Comparison of ENCODE assay signal across 9 cellular contexts in the genomic region with DNA sequence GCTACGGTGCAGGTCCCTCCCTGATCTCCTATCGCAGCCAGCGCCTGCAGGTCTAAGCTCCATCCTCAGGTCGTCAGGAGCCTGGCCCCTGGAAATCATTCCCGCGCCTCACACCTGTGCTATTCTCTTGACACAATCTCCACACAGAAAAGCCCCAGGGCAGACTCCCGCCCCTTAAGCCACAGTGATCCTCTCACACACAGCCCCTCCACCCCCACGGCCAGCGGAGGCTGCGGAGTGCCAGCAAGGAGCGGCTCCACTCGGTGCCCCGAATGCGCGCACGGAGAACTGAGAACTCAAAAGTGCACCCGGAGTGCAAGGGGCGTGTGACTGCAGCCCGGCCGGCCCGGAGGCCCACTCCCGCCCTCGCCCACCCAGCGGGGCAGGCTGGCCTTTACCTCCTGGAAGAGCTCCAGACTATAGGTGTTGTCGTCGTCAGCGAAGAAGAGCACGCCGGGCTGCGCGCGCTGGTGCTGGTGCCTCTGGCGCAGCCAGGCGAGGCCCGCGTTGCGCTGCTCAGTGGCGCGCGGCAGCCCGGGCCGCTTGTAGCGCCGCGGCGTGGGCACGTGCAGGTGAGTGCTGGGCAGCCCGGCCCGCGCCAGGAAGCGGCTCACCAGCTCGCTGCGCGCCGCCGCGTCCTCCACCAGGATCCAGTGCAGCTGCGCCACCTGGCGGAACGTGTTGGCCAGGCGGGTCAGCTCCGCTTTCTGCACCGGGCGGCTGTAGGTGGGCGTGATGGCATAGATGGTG. TPM values are rescaled to one million over a fixed set of nuclear protein-coding genes. Genes with fewer than 3 reads are reported as not detected.
DNase-seq lines count a peak whose midpoint lies in the region; ATAC-seq and TF ChIP-seq lines count a peak whose summit lies in the region.
"Had no signal": no experiment of that assay in that cellular context is flagged by ENCODE, and none has a peak within 500 bp of the region (broad histone marks: within the 10 kb centered on the region; RNA-seq: fewer than 3 reads in every experiment).

No MANE protein-coding gene starts in this region.

- peaks cover 16% of the 10 kb centered on the region for H3K4me1 Mint-ChIP-seq in activated CD8-positive, alpha-beta T cell treated with anti-CD3 and anti-CD28 coated beads for 36 hours (ENCODE audit: low read depth)

- POLR2A ChIA-PET in activated CD8-positive, alpha-beta T cell treated with anti-CD3 and anti-CD28 coated beads for 36 hours (lab: Charles Lee), result no interaction called here

- no peak overlapping the region for H3K27ac Mint-ChIP-seq in activated CD8-positive, alpha-beta T cell treated with anti-CD3 and anti-CD28 coated beads for 36 hours

- DNase-seq in NCI-H524 treated with DMSO at 0.1 percent for 48 hours (lab: John Stamatoyannopoulos, UW) (peak; percentile 38), medulla oblongata (ENCODE audit: extremely low spot score) (peak; percentile 81)
- DNase-seq in activated CD8-positive, alpha-beta T cell treated with anti-CD3 and anti-CD28 coated beads for 36 hours, result peak; percentile 92
- peak; percentile 67 for DNase-seq in effector CD8-positive, alpha-beta T cell (lab: John Stamatoyannopoulos, UW)
- DNase-seq in stimulated activated CD4-positive, alpha-beta T cell treated with anti-CD3 and anti-CD28 coated beads, TNF-alpha, amount 100 ng/mL, for 24 hours (ENCODE audit: low read depth in 3 of 3), result peak; percentile 71 to 89 (median 76)

- H4K20me1 ChIP-seq in BLaER1 treated with 17β-estradiol and CSF1 and Interleukin-3, amounts not matched to agents 10 nM and 100 nM, result no peaks in the 10 kb centered on the region

- H3K4me2 ChIP-seq in BLaER1 treated with 17β-estradiol and CSF1 and Interleukin-3, amounts not matched to agents 10 nM and 100 nM, result peak overlapping the region; percentile 64 to 87 (median 78)

- H3K9me3 Mint-ChIP-seq in activated CD8-positive, alpha-beta T cell treated with anti-CD3 and anti-CD28 coated beads for 36 hours, result no peaks in the 10 kb centered on the region

- H3K36me3 ChIP-seq in BLaER1 treated with 17β-estradiol and CSF1 and Interleukin-3, amounts not matched to agents 10 nM and 100 nM, result no peaks in the 10 kb centered on the region

- H3K27ac ChIP-seq in BLaER1 treated with 17β-estradiol and CSF1 and Interleukin-3, amounts not matched to agents 10 nM and 100 nM, result no peak overlapping the region

- CTCF ChIA-PET in activated CD8-positive, alpha-beta T cell treated with anti-CD3 and anti-CD28 coated beads for 36 hours (lab: Charles Lee), result interaction anchor here (0.5 to 4.5 kb wide), 37 partner anchors 11 to 735 kb away, joined by 3 to 42 read pairs (median 3); a partner anchor contains a TSS

- ATAC-seq in GM19328 (IDR thresholded peaks at IDR 0.05; ENCODE audit: unreplicated experiment), result peak; percentile 90
- ATAC-seq in HG03442 (IDR thresholded peaks at IDR 0.05; ENCODE audit: unreplicated experiment), result peak; percentile 92
- ATAC-seq in activated CD8-positive, alpha-beta T cell treated with anti-CD3 and anti-CD28 coated beads for 36 hours, result peak; percentile 95

- H3K27me3 Mint-ChIP-seq in activated CD8-positive, alpha-beta T cell treated with anti-CD3 and anti-CD28 coated beads for 36 hours, result peaks cover 62% of the 10 kb centered on the region

- peak; percentile 96 for TF ChIP-seq CTCF in activated CD8-positive, alpha-beta T cell treated with anti-CD3 and anti-CD28 coated beads for 36 hours (IDR thresholded peaks at IDR 0.05)

- intact Hi-C loops in activated CD8-positive, alpha-beta T cell treated with anti-CD3 and anti-CD28 coated beads for 36 hours (cut with micrococcal nuclease), result loop anchor here (5.0 kb wide), 1 partner anchor 248 kb away; no protein-coding TSS in a partner anchor

- no peaks in the 10 kb centered on the region for H3K36me3 Mint-ChIP-seq in activated CD8-positive, alpha-beta T cell treated with anti-CD3 and anti-CD28 coated beads for 36 hours (ENCODE audit: low read depth)

- peaks cover 17 to 24% (median 20%) of the 10 kb centered on the region in 11 experiments for H3K9me3 ChIP-seq in BLaER1 treated with 17β-estradiol and CSF1 and Interleukin-3, amounts not matched to agents 10 nM and 100 nM (replicated peaks in 1 of 11)

- H3K4me1 ChIP-seq in BLaER1 treated with 17β-estradiol and CSF1 and Interleukin-3, amounts not matched to agents 10 nM and 100 nM, result peaks cover 0 to 6% (median 0%) of the 10 kb centered on the region in 10 experiments; a peak in 1 of 20 replicates

- peak overlapping the region; percentile 70 for H3K4me3 Mint-ChIP-seq in activated CD8-positive, alpha-beta T cell treated with anti-CD3 and anti-CD28 coated beads for 36 hours

- H3K27me3 ChIP-seq in BLaER1 treated with 17β-estradiol and CSF1 and Interleukin-3, amounts not matched to agents 10 nM and 100 nM, result peaks cover 31 to 38% (median 35%) of the 10 kb centered on the region in 11 experiments

- H3K4me3 ChIP-seq in BLaER1 treated with 17β-estradiol and CSF1 and Interleukin-3, amounts not matched to agents 10 nM and 100 nM, result peak overlapping the region; percentile 44 to 67 (median 54)

- H3K9ac ChIP-seq in BLaER1 treated with 17β-estradiol and CSF1 and Interleukin-3, amounts not matched to agents 10 nM and 100 nM, result no peak overlapping the region

RNA-seq across cellular contexts. Expression of a gene that starts 1.2 kb away (rescaled TPM):
- total RNA-seq in activated CD8-positive, alpha-beta T cell treated with anti-CD3 and anti-CD28 coated beads for 36 hours, result under 1 TPM in 1 of 2 experiments, not detected in 1; 0.04 TPM
- total RNA-seq: T-helper 2 cell treated with Interferon-gamma antibody and Interleukin-4, amounts not matched to agents 100 ng/mL and 5 ng/mL, for 36 hours had no signal

Comparison
In these comparisons a context has a peak if more than half of its experiments do, and no peak if none do; other contexts are left out.
1. DNase-seq: peak in every context shown above with its lines; median percentile 92 in activated CD8-positive, alpha-beta T cell treated with anti-CD3 and anti-CD28 coated beads for 36 hours; 81 in medulla oblongata; 76 in stimulated activated CD4-positive, alpha-beta T cell treated with anti-CD3 and anti-CD28 coated beads, TNF-alpha, amount 100 ng/mL, for 24 hours; 67 in effector CD8-positive, alpha-beta T cell; 38 in NCI-H524 treated with DMSO at 0.1 percent for 48 hours.